9 cellular contexts compared by ENCODE assay signal in the genomic region with DNA sequence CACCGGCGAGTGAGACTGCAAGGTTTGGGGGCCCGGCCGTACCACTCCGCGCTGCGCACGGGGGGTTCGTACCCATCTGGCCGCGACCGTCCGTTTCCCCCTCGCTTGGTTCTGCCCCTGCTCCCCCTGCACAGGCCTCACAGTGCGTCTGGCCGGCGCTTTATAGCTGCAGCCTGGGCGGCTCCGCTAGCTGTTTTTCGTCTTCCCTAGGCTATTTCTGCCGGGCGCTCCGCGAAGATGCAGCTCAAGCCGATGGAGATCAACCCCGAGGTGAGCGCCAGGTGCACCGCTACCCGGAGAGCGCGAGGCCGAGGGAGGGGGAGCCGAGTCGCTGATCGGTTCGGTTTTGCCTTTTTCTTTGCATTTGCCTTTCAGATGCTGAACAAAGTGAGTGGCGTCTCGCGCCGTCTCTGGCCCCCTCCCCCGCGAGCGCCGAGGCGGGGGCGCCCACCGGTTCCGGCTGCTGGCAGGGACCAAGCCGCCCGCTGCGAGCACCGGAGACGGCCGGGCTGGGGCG. TPM values are rescaled to one million over a fixed set of nuclear protein-coding genes. Genes with fewer than 3 reads are reported as not detected.
DNase-seq lines count a peak whose midpoint lies in the region; ATAC-seq, FAIRE-seq and TF ChIP-seq lines count a peak whose summit lies in the region.
"Had no signal": no experiment of that assay in that cellular context is flagged by ENCODE, and none has a peak within 500 bp of the region (broad histone marks: within the 10 kb centered on the region; RNA-seq: fewer than 3 reads in every experiment).

TSS of gene UCHL1 (plus strand) at position 189 of the 517 bp plus-strand sequence. CDS start at position 238, 49 bp downstream.

- peaks cover 5 to 41% of the 10 kb centered on the region in 2 experiments for H3K36me3 ChIP-seq in HEK293 (ENCODE audit: control insufficient read depth in 2 of 2, insufficient read depth in 1 of 2, low read length in 2 of 2)

- peak within 1 kb of the TSS; percentile 82 for H3K4me3 Mint-ChIP-seq in activated T-cell treated with anti-CD3 and anti-CD28 coated beads, Interleukin-2, amount 50 U/mL, for 72 hours
- H3K4me3 Mint-ChIP-seq in natural killer cell treated with Interleukin-12 subunit alpha and Interleukin-12 subunit beta and Interleukin-15 and Interleukin-18, amount 100 ng/mL, for 72 hours: peak within 1 kb of the TSS; percentile 45

- POLR2A ChIA-PET in HEK293 (lab: Yijun Ruan, JAX): interaction anchor here (0.6 to 2.4 kb wide), 19 partner anchors 11 to 734 kb away, joined by 3 to 25 read pairs (median 4); partner anchors contain the start of genes APBB2 and SLC30A9

- no peak for TF ChIP-seq CTCF in HEK293 (tag by site-specific recombination; IDR thresholded peaks at IDR 0.05)

- H3K9me3 ChIP-seq in HEK293 (ENCODE audit: control insufficient read depth, insufficient read depth, low read depth, low read length): no peaks in the 10 kb centered on the region

- FAIRE-seq in G401.6 (lab: Jason Lieb, UNC) (peak; percentile 95), frontal cortex (lab: Jason Lieb, UNC) (no peak)
- FAIRE-seq: endometrium had no signal

- peak within 1 kb of the TSS; percentile 86 for H3K27ac ChIP-seq in HEK293 (ENCODE audit: extremely low read depth, low read depth, low read length)

- no peaks in the 10 kb centered on the region for H3K4me1 ChIP-seq in HEK293 (ENCODE audit: control insufficient read depth, insufficient read depth, low read length)

- H3K36me3 Mint-ChIP-seq in activated T-cell treated with anti-CD3 and anti-CD28 coated beads, Interleukin-2, amount 50 U/mL, for 72 hours (ENCODE audit: insufficient read depth in 2 of 2): peaks cover 0 to 2% of the 10 kb centered on the region in 2 donors
- peaks cover 7% of the 10 kb centered on the region for H3K36me3 Mint-ChIP-seq in natural killer cell treated with Interleukin-12 subunit alpha and Interleukin-12 subunit beta and Interleukin-15 and Interleukin-18, amount 100 ng/mL, for 72 hours

- H3K4me1 Mint-ChIP-seq in activated T-cell treated with anti-CD3 and anti-CD28 coated beads, Interleukin-2, amount 50 U/mL, for 72 hours (ENCODE audit: low read depth): peaks cover 8% of the 10 kb centered on the region
- peaks cover 0 to 5% of the 10 kb centered on the region in 2 donors for H3K4me1 Mint-ChIP-seq in natural killer cell treated with Interleukin-12 subunit alpha and Interleukin-12 subunit beta and Interleukin-15 and Interleukin-18, amount 100 ng/mL, for 72 hours (ENCODE audit: low read depth in 2 of 2)

- CTCF ChIA-PET in HEK293 (lab: Yijun Ruan, JAX): interaction anchor here (0.7 to 1.3 kb wide), 3 partner anchors 9 to 43 kb away, joined by 3 read pairs; partner anchors contain the start of gene APBB2

- DNase-seq in NCI-H2029 (lab: John Stamatoyannopoulos, UW) (peak; percentile 16), frontal cortex (ENCODE audit: low spot score in 2 of 2) (peak; percentile 52 to 56)
- peak; percentile 29 to 38 for DNase-seq in activated T-cell treated with anti-CD3 and anti-CD28 coated beads, Interleukin-2, amount 50 U/mL, for 72 hours
- no peak for DNase-seq in natural killer cell treated with Interleukin-12 subunit alpha and Interleukin-12 subunit beta and Interleukin-15 and Interleukin-18, amount 100 ng/mL, for 72 hours (ENCODE audit: low spot score)
- DNase-seq in activated effector memory CD4-positive, alpha-beta T cell treated with anti-CD3 and anti-CD28 coated beads, Interleukin-2, amount 50 U/mL, for 16 hours: no peak

- H3K27me3 Mint-ChIP-seq in activated T-cell treated with anti-CD3 and anti-CD28 coated beads, Interleukin-2, amount 50 U/mL, for 72 hours (ENCODE audit: low read depth): peaks cover 54% of the 10 kb centered on the region
- peaks cover 31 to 46% of the 10 kb centered on the region in 2 donors for H3K27me3 Mint-ChIP-seq in natural killer cell treated with Interleukin-12 subunit alpha and Interleukin-12 subunit beta and Interleukin-15 and Interleukin-18, amount 100 ng/mL, for 72 hours

- peak; percentile 61 to 63 for ATAC-seq in activated T-cell treated with anti-CD3 and anti-CD28 coated beads, Interleukin-2, amount 50 U/mL, for 72 hours (replicated peaks in 1 of 2)
- ATAC-seq in natural killer cell treated with Interleukin-12 subunit alpha and Interleukin-12 subunit beta and Interleukin-15 and Interleukin-18, amount 100 ng/mL, for 72 hours: peak in 1 of 2 donors; percentile 57
- no peak for ATAC-seq in GM21423 (IDR thresholded peaks at IDR 0.05; ENCODE audit: unreplicated experiment)

- H3K4me3 ChIP-seq in HEK293 (ENCODE audit: low read depth, low read length): peak within 1 kb of the TSS; percentile 50

- H3K27ac Mint-ChIP-seq in activated T-cell treated with anti-CD3 and anti-CD28 coated beads, Interleukin-2, amount 50 U/mL, for 72 hours: no peak within 1 kb of the TSS
- H3K27ac Mint-ChIP-seq in natural killer cell treated with Interleukin-12 subunit alpha and Interleukin-12 subunit beta and Interleukin-15 and Interleukin-18, amount 100 ng/mL, for 72 hours: no peak within 1 kb of the TSS

- peaks cover 0 to 1% of the 10 kb centered on the region in 2 donors for H3K9me3 Mint-ChIP-seq in activated T-cell treated with anti-CD3 and anti-CD28 coated beads, Interleukin-2, amount 50 U/mL, for 72 hours
- no peaks in the 10 kb centered on the region for H3K9me3 Mint-ChIP-seq in natural killer cell treated with Interleukin-12 subunit alpha and Interleukin-12 subunit beta and Interleukin-15 and Interleukin-18, amount 100 ng/mL, for 72 hours

TF ChIP-seq in HEK293, 187 proteins besides CTCF, POLR2A, EP300 and RAD21 (continues in another document):
- TF ChIP-seq HOXA7 (CRISPR knock-in tag; IDR thresholded peaks at IDR 0.05; ENCODE audit: borderline replicate concordance) (no peak), ZNF529 (tag by site-specific recombination; IDR thresholded peaks at IDR 0.05; ENCODE audit: insufficient replicate concordance) (no peak), ZNF830 (tag by site-specific recombination; IDR thresholded peaks at IDR 0.05; ENCODE audit: low read depth) (no peak), ZNF658 (tag by site-specific recombination; IDR thresholded peaks at IDR 0.05) (no peak), ZNF214 (tag by site-specific recombination; IDR thresholded peaks at IDR 0.05; ENCODE audit: borderline replicate concordance) (no peak), OSR2 (tag by site-specific recombination; IDR thresholded peaks at IDR 0.05) (no peak), IKZF3 (tag by site-specific recombination; IDR thresholded peaks at IDR 0.05) (no peak), ZNF37A (tag by site-specific recombination; IDR thresholded peaks at IDR 0.05) (no peak), ZNF112 (tag by site-specific recombination; IDR thresholded peaks at IDR 0.05) (no peak), ZNF202 (tag by site-specific recombination; IDR thresholded peaks at IDR 0.05; ENCODE audit: borderline replicate concordance) (no peak), ZNF76 (tag by site-specific recombination; IDR thresholded peaks at IDR 0.05; ENCODE audit: borderline replicate concordance, low read depth) (0 out of 2 replicates have a peak, but pooled peaks have one; percentile 38), SP3 (tag by site-specific recombination; IDR thresholded peaks at IDR 0.05) (peak; percentile 55), EGR2 (tag by site-specific recombination; IDR thresholded peaks at IDR 0.05; ENCODE audit: low read depth) (peak; percentile 71), BCL11B (tag by site-specific recombination; IDR thresholded peaks at IDR 0.05; ENCODE audit: low read depth) (no peak), ZNF157 (tag by site-specific recombination; IDR thresholded peaks at IDR 0.05) (no peak), ZNF311 (tag by site-specific recombination; IDR thresholded peaks at IDR 0.05; ENCODE audit: borderline replicate concordance) (no peak), HOXD13 (CRISPR knock-in tag; IDR thresholded peaks at IDR 0.05; ENCODE audit: borderline replicate concordance) (no peak), ZNF426 (tag by site-specific recombination; IDR thresholded peaks at IDR 0.05) (no peak)
- TF ChIP-seq, protein P1, sequence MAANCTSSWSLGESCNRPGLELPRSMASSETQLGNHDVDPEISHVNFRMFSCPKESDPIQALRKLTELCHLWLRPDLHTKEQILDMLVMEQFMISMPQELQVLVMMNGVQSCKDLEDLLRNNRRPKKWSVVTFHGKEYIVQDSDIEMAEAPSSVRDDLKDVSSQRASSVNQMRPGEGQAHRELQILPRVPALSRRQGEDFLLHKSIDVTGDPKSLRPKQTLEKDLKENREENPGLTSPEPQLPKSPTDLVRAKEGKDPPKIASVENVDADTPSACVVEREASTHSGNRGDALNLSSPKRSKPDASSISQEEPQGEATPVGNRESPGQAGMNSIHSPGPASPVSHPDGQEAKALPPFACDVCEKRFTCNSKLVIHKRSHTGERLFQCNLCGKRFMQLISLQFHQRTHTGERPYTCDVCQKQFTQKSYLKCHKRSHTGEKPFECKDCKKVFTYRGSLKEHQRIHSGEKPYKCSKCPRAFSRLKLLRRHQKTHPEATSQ (tag by site-specific recombination; IDR thresholded peaks at IDR 0.05): 0 out of 2 replicates have a peak, but pooled peaks have one; percentile 16
- TF ChIP-seq, protein P2, sequence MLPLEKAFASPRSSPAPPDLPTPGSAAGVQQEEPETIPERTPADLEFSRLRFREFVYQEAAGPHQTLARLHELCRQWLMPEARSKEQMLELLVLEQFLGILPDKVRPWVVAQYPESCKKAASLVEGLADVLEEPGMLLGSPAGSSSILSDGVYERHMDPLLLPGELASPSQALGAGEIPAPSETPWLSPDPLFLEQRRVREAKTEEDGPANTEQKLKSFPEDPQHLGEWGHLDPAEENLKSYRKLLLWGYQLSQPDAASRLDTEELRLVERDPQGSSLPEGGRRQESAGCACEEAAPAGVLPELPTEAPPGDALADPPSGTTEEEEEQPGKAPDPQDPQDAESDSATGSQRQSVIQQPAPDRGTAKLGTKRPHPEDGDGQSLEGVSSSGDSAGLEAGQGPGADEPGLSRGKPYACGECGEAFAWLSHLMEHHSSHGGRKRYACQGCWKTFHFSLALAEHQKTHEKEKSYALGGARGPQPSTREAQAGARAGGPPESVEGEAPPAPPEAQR (tag by site-specific recombination; IDR thresholded peaks at IDR 0.05): peak; percentile 50; the same call in 1 of the 2 replicates

RNA-seq across cellular contexts. Expression of gene UCHL1, which starts in this region (rescaled TPM):
- 1 to 10 TPM; 2.5 to 2.8 TPM for total RNA-seq in activated T-cell treated with anti-CD3 and anti-CD28 coated beads, Interleukin-2, amount 50 U/mL, for 72 hours
- 1,154 TPM for total RNA-seq in frontal cortex
- total RNA-seq in natural killer cell treated with Interleukin-12 subunit alpha and Interleukin-12 subunit beta and Interleukin-15 and Interleukin-18, amount 100 ng/mL, for 72 hours: 1 to 10 TPM; 1.9 to 2.7 TPM

Comparison
In these comparisons a context has a peak if more than half of its experiments do, and no peak if none do; other contexts are left out.
1. RNA of gene UCHL1 (total RNA-seq): 1,154 TPM in frontal cortex (single experiment); 2.5 to 2.8 TPM in activated T-cell treated with anti-CD3 and anti-CD28 coated beads, Interleukin-2, amount 50 U/mL, for 72 hours and 1.9 to 2.7 TPM in natural killer cell treated with Interleukin-12 subunit alpha and Interleukin-12 subunit beta and Interleukin-15 and Interleukin-18, amount 100 ng/mL, for 72 hours; every median in the first group is over 100 times any median in the second.
2. DNase-seq: peak in NCI-H2029 (single experiment), activated T-cell treated with anti-CD3 and anti-CD28 coated beads, Interleukin-2, amount 50 U/mL, for 72 hours (2 of 2) and frontal cortex (2 of 2); none in natural killer cell treated with Interleukin-12 subunit alpha and Interleukin-12 subunit beta and Interleukin-15 and Interleukin-18, amount 100 ng/mL, for 72 hours (single experiment) and activated effector memory CD4-positive, alpha-beta T cell treated with anti-CD3 and anti-CD28 coated beads, Interleukin-2, amount 50 U/mL, for 16 hours (single experiment).